Comparison of ENCODE assay signal across 7 cellular contexts in the genomic region with DNA sequence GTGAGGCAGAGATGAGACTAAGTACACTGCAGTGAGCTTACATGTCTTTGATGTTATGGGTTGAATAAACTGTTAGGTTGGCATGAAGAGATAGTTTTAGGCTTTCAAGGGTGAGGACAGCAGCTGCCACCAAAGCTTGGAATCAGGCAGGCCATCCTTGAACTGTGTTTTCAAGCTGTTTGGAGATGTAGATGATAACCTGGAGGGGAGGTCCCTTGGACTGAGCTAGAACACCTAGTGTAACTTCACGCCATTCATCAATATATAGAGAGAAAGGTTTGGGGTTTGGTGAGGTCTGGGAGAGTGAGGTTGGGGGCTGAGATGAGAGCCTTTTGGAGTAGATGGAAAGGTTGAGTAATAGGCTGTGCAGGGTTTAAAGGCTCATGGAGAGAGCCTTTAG.
"Had no signal": no experiment of that assay in that cellular context is flagged by ENCODE, and none has a peak within 500 bp of the region (broad histone marks: within the 10 kb centered on the region; RNA-seq: fewer than 3 reads in every experiment).

No MANE protein-coding gene starts in this region.

- H3K4me2 ChIP-seq: KMS-11 had no signal

- H3K27me3 Mint-ChIP-seq: IgD-negative memory B cell had no signal

- H3K27ac ChIP-seq: HL-60, KMS-11 had no signal

- H3K27ac Mint-ChIP-seq: IgD-negative memory B cell had no signal

- H3K4me3 Mint-ChIP-seq: IgD-negative memory B cell had no signal

- H3K36me3 Mint-ChIP-seq: IgD-negative memory B cell had no signal

- H3K4me3 ChIP-seq: K562 had no signal

- DNase-seq: IMR-90, KBM-7, KG1 had no signal

- H3K4me1 Mint-ChIP-seq: IgD-negative memory B cell had no signal

- H3K9ac ChIP-seq: KMS-11 had no signal
